Comparison of ENCODE assay signal across 20 cellular contexts in the genomic region with DNA sequence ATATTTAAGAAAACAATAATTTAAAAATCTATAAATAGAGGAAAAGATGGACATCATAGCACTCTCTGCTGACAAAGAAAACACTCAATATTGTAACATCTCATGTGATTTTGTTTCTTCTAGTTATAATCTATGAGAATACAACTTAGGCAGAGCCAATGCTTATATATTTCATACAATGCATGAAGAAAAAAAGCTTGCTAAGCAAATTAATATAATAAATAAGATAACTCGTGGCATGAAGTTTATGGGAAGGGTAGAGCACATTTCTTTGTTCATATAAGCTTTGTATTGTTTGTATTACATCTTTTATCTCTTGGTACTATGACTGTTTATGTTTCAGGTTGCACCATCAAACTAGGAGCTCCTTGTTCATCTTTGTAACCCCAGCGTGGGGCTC. TPM values are rescaled to one million over a fixed set of nuclear protein-coding genes. Genes with fewer than 3 reads are reported as not detected.
DNase-seq lines count a peak whose midpoint lies in the region; ATAC-seq, FAIRE-seq and TF ChIP-seq lines count a peak whose summit lies in the region.
"Had no signal": no experiment of that assay in that cellular context is flagged by ENCODE, and none has a peak within 500 bp of the region (broad histone marks: within the 10 kb centered on the region; RNA-seq: fewer than 3 reads in every experiment).

No MANE protein-coding gene starts in this region.

- H3K4me3 ChIP-seq in A549 (no peak overlapping the region), IMR-90 (ENCODE audit: insufficient read depth, low read depth, low read length) (no peak overlapping the region), upper lobe of left lung (no peak overlapping the region)
- H3K4me3 ChIP-seq: GM23248 had no signal

- no peak overlapping the region for H3K56ac ChIP-seq in IMR-90 (ENCODE audit: extremely low read depth, insufficient read depth, low read length)

- no peak overlapping the region for H2BK5ac ChIP-seq in IMR-90 (ENCODE audit: low read depth, low read length, poor library complexity, severe bottlenecking)

- H4K20me1 ChIP-seq in IMR-90 (ENCODE audit: insufficient read depth, low read length), result peaks cover 6% of the 10 kb centered on the region

- no peak overlapping the region for H3K14ac ChIP-seq in IMR-90 (replicated peaks; ENCODE audit: low read depth, low read length)

- no peak for TF ChIP-seq CTCF in A549 (IDR thresholded peaks at IDR 0.05)
- TF ChIP-seq CTCF in IMR-90 (conservative IDR thresholded peaks at IDR 0.05; ENCODE audit: low read depth, low read length), result no peak
- no peak for TF ChIP-seq CTCF in upper lobe of left lung (IDR thresholded peaks at IDR 0.05)

- no peak for ATAC-seq in A549
- ATAC-seq in IMR-90 (ENCODE audit: low read depth), result no peak
- ATAC-seq in GM21515 (IDR thresholded peaks at IDR 0.05; ENCODE audit: unreplicated experiment), result no peak
- ATAC-seq in upper lobe of left lung (ENCODE audit: low FRiP score in 2 of 2), result no peak

- dilution Hi-C loops in IMR-90 (cut with HindIII; ENCODE audit: low sequenced_read_pairs, unreplicated experiment), result no loop called here

- peak overlapping the region; percentile 36; the same call in 1 of the 2 replicates for H3K4ac ChIP-seq in IMR-90 (ENCODE audit: low read depth, low read length)

- POLR2A ChIA-PET in A549 (lab: Yijun Ruan, JAX) (interaction anchor here (4.7 kb wide), 1 partner anchor 10 kb away, joined by 152 read pairs; the partner anchor contains the start of gene ANXA2), IMR-90 (lab: Charles Lee; ENCODE audit: unreplicated experiment) (no interaction called here)

- H2BK15ac ChIP-seq in IMR-90 (ENCODE audit: low read depth, low read length), result 0 out of 3 replicates have a peak overlapping the region, but pooled peaks have one; percentile 57

- H3K18ac ChIP-seq in IMR-90 (ENCODE audit: low read depth, low read length), result no peak overlapping the region

- H3K23ac ChIP-seq in IMR-90 (ENCODE audit: low read depth, low read length), result no peak overlapping the region; the same call in 1 of the 2 replicates

- intact Hi-C loops in IMR-90 (cut with micrococcal nuclease), result no loop called here

- H3K4me2 ChIP-seq in A549 (peak overlapping the region; percentile 81; the same call in 2 of the 3 replicates), IMR-90 (ENCODE audit: low read depth, low read length) (no peak overlapping the region)

- peaks cover 0 to 30% of the 10 kb centered on the region in 2 experiments; a peak in 3 of 4 replicates for H3K79me1 ChIP-seq in IMR-90 (ENCODE audit: low read depth in 1 of 2, low read length in 2 of 2)

- no peak overlapping the region for H4K5ac ChIP-seq in IMR-90 (ENCODE audit: low read depth, low read length)

- peaks cover 11% of the 10 kb centered on the region for H3K9me1 ChIP-seq in IMR-90 (ENCODE audit: insufficient read depth, low read length)

- TF ChIP-seq POLR2A in A549 (IDR thresholded peaks at IDR 0.05; ENCODE audit: low read length) (no peak), IMR-90 (IDR thresholded peaks at IDR 0.05; ENCODE audit: low read depth, low read length) (no peak), upper lobe of left lung (IDR thresholded peaks at IDR 0.05) (no peak)

- no peak for FAIRE-seq in A549 (lab: Jason Lieb, UNC)
- FAIRE-seq: GM12891, GM18507, H1 had no signal

- CTCF ChIA-PET in A549 (lab: Yijun Ruan, JAX) (interaction anchor here (1.0 to 2.5 kb wide), 4 partner anchors 10 to 46 kb away, joined by 3 to 13 read pairs (median 6); no protein-coding TSS in a partner anchor), IMR-90 (lab: Yijun Ruan, JAX) (interaction anchor here (0.7 to 1.1 kb wide), 2 partner anchors 14 to 39 kb away, joined by 3 to 4 read pairs; no protein-coding TSS in a partner anchor)

- H4K8ac ChIP-seq in IMR-90 (ENCODE audit: low read depth in 2 of 2, low read length in 2 of 2), result no peak overlapping the region

- no peak overlapping the region for H2AFZ ChIP-seq in IMR-90 (replicated peaks; ENCODE audit: low read length, poor library complexity)
- H2AFZ ChIP-seq: GM23248 had no signal

- no peak for TF ChIP-seq EP300 in A549 (IDR thresholded peaks at IDR 0.05)
- TF ChIP-seq EP300 in upper lobe of left lung (IDR thresholded peaks at IDR 0.05), result no peak

- TF ChIP-seq RAD21 in A549 (conservative IDR thresholded peaks at IDR 0.05 in 1 of 2, IDR thresholded peaks at IDR 0.05 in 1 of 2) (no peak), IMR-90 (IDR thresholded peaks at IDR 0.05; ENCODE audit: low read length) (no peak)

- H3K4me1 ChIP-seq in A549, result peaks cover 81% of the 10 kb centered on the region
- H3K4me1 ChIP-seq in IMR-90 (ENCODE audit: control insufficient read depth, insufficient read depth, low read length), result peaks cover 20% of the 10 kb centered on the region
- peaks cover 19 to 27% (median 24%) of the 10 kb centered on the region in 4 donors for H3K4me1 ChIP-seq in upper lobe of left lung

- 53% methylated on average over 2 of the region's 2 CpGs for WGBS in A549 (ENCODE audit: missing lambda C conversion rate)
- no CpG with 5 or more reads among the region's 2 CpGs for WGBS in IMR-90 (ENCODE audit: extremely low coverage in 2 of 2, insufficient read length in 1 of 2), 2 experiments
- 39 to 45% methylated on average over 2 of the region's 2 CpGs for WGBS in upper lobe of left lung, 2 donors

- H3K27me3 ChIP-seq in IMR-90 (ENCODE audit: control insufficient read depth, insufficient read depth, low read length) (no peaks in the 10 kb centered on the region), upper lobe of left lung (no peaks in the 10 kb centered on the region)

- peak overlapping the region; percentile 42; the same call in 1 of the 2 replicates for H2BK120ac ChIP-seq in IMR-90 (ENCODE audit: low read depth, low read length)

- in situ Hi-C loops in IMR-90 (cut with MboI; ENCODE audit: low sequenced_read_pairs), result no loop called here

- H3K27ac ChIP-seq in A549 (peak overlapping the region; percentile 90; a peak in 4 of 6 replicates), IMR-90 (ENCODE audit: insufficient read depth, low read length) (no peak overlapping the region), epithelial cell of prostate (peak overlapping the region; percentile 100), upper lobe of left lung (no peak overlapping the region)
- H3K27ac ChIP-seq: GM23248 had no signal

- peak overlapping the region; percentile 15; the same call in 1 of the 2 replicates for H4K91ac ChIP-seq in IMR-90 (ENCODE audit: insufficient read depth, low read depth, low read length)

- DNase-seq in A549 (ENCODE audit: low read depth in 1 of 2, low spot score in 1 of 2) (no peak), IMR-90 (no peak), epithelial cell of prostate (ENCODE audit: low read depth, low spot score) (no peak), upper lobe of left lung (no peak), H4 (ENCODE audit: low spot score) (no peak)
- DNase-seq: 8988T; C1 segment of cervical spinal cord; Calu3; CD4-positive, alpha-beta memory T cell; COR-L47; DMS53; DMS79 treated with DMSO at 0.1 percent for 48 hours; GF-D8; GM23248; H9; HFFc6 had no signal

- no peak overlapping the region for H2AK5ac ChIP-seq in IMR-90 (ENCODE audit: low read depth, low read length)

- BruUV-seq in IMR-90 (replicated peaks; lab: Mats Ljungman, UMichigan), result no TSS peak

- H3K9me3 ChIP-seq in A549 (no peaks in the 10 kb centered on the region), IMR-90 (ENCODE audit: control insufficient read depth, insufficient read depth, low read length) (no peaks in the 10 kb centered on the region), upper lobe of left lung (no peaks in the 10 kb centered on the region)

- no peak overlapping the region for H2BK20ac ChIP-seq in IMR-90 (ENCODE audit: low read depth, low read length)

- no peaks in the 10 kb centered on the region for H3K36me3 ChIP-seq in IMR-90 (ENCODE audit: control insufficient read depth, insufficient read depth, low read length)
- no peaks in the 10 kb centered on the region for H3K36me3 ChIP-seq in upper lobe of left lung

- no peak overlapping the region for H2AK9ac ChIP-seq in IMR-90 (replicated peaks; ENCODE audit: low read depth, low read length, poor library complexity)

- H3K9ac ChIP-seq in IMR-90 (ENCODE audit: low read depth, low read length), result no peak overlapping the region
- H3K9ac ChIP-seq: GM23248 had no signal

TF ChIP-seq in A549, 52 proteins besides CTCF, POLR2A, EP300 and RAD21:
- TF ChIP-seq MAFK (IDR thresholded peaks at IDR 0.05; ENCODE audit: partially characterized antibody) (peak; percentile 87), EHMT2 (IDR thresholded peaks at IDR 0.05; ENCODE audit: low read depth) (no peak)

TF ChIP-seq in IMR-90, 13 proteins besides CTCF, POLR2A, EP300 and RAD21:
- TF ChIP-seq RCOR1 (IDR thresholded peaks at IDR 0.05; ENCODE audit: insufficient replicate concordance, low read length) (no peak), MAFK (IDR thresholded peaks at IDR 0.05; ENCODE audit: low read depth, low read length) (peak; percentile 43; the same call in 1 of the 2 replicates), NFE2L2 (IDR thresholded peaks at IDR 0.05; ENCODE audit: low read depth, low read length) (no peak)
TF ChIP-seq in IMR-90: peak in this region for 1.

RNA-seq across cellular contexts. Expression of gene ANXA2, which starts 7.6 kb away (rescaled TPM):
- polyA plus RNA-seq in A549 (2011; rRNA removed) (5,725 and 5,746 TPM in 2 replicates), A549 (2017; fragmentation: RNase III; extraction: RNeasy Plus Mini Kit Qiagen cat#74134 plus additional on column Dnase treatment) (4,707 to 5,021 TPM (median 4,900 TPM) in 3 replicates), IMR-90 (2012; rRNA removed) (6,722 and 7,454 TPM in 2 replicates)
- 4,340 and 4,409 TPM in 2 replicates for polyA plus RNA-seq in A549 (2012; cell fraction: cytosol; rRNA removed)
- 2,599 and 4,127 TPM in 2 replicates for polyA plus RNA-seq in A549 (2012; cell fraction: nucleus; rRNA removed)
- 4,094 and 4,183 TPM in 2 replicates for polyA minus RNA-seq in A549 (2011; rRNA and poly(A)+ RNA removed)
- total RNA-seq in IMR-90 (2012; rRNA removed) (6,979 and 8,412 TPM in 2 replicates), upper lobe of left lung (1,000 to 10,000 TPM in 4 of 6 donors, 100 to 1,000 TPM in 2; 394 to 1,774 (median 1,094) TPM)
- polyA plus RNA-seq in IMR-90 (2012; cell fraction: cytosol; rRNA removed), result 2,230 and 5,114 TPM in 2 replicates
- 764 and 3,092 TPM in 2 replicates for polyA plus RNA-seq in IMR-90 (2012; cell fraction: nucleus; rRNA removed; ENCODE audit: low replicate concordance)
- total RNA-seq in H4 (2014; rRNA removed; shearing (Covaris generic)), result 2,749 and 2,975 TPM in 2 replicates

Comparison
In these comparisons a context has a peak if more than half of its experiments do, and no peak if none do; other contexts are left out.
1. H3K27ac ChIP-seq: peak in A549 (2 of 2) and epithelial cell of prostate (single experiment); none in IMR-90 (single experiment) and upper lobe of left lung (0 of 4).